Comparison of ENCODE assay signal across 1 cellular context in the genomic region with DNA sequence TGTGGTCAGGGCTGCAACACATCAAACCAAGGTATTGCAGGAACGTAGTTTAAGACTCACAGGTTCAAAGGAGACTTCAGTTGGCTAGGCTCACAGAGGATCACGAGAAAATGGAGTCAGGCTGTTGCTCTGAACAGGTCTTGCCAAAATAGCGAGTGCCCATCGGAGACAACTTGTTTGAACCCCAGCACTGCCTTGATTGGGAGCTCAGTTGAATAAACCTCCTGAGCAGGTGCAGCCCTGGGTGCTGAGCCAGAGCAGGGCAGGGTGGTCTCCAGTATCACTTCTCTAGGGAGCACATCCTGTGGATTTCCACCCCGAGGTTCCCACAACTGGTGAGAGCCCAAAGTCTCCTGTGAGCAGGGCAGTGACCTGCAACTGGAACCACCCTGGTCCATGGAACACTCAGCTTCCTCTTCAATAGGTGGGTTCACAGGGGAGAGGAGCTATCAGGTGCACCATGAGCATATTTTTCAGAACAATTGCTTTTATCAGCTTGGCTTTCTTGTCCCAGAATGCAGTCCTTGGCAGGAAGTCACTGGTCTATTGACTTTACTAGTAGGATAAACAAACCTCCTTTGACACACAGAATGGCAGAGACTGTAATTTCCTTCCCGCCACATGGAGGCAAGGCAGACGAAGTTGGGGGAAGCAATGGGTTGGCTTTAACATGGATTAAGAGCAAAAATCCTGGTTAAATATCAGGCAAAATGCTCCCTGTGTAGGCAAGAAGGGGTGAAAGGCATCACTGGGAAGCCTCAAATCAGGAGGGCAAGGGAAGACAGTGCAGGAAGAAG.
TF ChIP-seq lines count a peak whose summit lies in the region.

No MANE protein-coding gene starts in this region.

TF ChIP-seq in HepG2, 621 proteins besides CTCF, POLR2A, EP300 and RAD21 (continued from another document and continues in another):
- no peak for TF ChIP-seq KIAA2018 (CRISPR knock-in tag; IDR thresholded peaks at IDR 0.05; ENCODE audit: borderline replicate concordance)
- TF ChIP-seq, protein P1, sequence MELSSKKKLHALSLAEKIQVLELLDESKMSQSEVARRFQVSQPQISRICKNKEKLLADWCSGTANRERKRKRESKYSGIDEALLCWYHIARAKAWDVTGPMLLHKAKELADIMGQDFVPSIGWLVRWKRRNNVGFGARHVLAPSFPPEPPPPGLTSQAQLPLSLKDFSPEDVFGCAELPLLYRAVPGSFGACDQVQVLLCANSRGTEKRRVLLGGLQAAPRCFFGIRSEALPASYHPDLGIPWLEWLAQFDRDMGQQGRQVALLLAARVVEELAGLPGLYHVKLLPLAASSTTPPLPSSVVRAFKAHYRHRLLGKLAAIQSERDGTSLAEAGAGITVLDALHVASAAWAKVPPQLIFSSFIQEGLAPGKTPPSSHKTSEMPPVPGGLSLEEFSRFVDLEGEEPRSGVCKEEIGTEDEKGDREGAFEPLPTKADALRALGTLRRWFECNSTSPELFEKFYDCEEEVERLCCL (CRISPR knock-in tag; IDR thresholded peaks at IDR 0.05; ENCODE audit: borderline replicate concordance): no peak
- TF ChIP-seq ZNF616 (CRISPR knock-in tag; IDR thresholded peaks at IDR 0.05; ENCODE audit: low read depth): no peak
- TF ChIP-seq, protein P2, sequence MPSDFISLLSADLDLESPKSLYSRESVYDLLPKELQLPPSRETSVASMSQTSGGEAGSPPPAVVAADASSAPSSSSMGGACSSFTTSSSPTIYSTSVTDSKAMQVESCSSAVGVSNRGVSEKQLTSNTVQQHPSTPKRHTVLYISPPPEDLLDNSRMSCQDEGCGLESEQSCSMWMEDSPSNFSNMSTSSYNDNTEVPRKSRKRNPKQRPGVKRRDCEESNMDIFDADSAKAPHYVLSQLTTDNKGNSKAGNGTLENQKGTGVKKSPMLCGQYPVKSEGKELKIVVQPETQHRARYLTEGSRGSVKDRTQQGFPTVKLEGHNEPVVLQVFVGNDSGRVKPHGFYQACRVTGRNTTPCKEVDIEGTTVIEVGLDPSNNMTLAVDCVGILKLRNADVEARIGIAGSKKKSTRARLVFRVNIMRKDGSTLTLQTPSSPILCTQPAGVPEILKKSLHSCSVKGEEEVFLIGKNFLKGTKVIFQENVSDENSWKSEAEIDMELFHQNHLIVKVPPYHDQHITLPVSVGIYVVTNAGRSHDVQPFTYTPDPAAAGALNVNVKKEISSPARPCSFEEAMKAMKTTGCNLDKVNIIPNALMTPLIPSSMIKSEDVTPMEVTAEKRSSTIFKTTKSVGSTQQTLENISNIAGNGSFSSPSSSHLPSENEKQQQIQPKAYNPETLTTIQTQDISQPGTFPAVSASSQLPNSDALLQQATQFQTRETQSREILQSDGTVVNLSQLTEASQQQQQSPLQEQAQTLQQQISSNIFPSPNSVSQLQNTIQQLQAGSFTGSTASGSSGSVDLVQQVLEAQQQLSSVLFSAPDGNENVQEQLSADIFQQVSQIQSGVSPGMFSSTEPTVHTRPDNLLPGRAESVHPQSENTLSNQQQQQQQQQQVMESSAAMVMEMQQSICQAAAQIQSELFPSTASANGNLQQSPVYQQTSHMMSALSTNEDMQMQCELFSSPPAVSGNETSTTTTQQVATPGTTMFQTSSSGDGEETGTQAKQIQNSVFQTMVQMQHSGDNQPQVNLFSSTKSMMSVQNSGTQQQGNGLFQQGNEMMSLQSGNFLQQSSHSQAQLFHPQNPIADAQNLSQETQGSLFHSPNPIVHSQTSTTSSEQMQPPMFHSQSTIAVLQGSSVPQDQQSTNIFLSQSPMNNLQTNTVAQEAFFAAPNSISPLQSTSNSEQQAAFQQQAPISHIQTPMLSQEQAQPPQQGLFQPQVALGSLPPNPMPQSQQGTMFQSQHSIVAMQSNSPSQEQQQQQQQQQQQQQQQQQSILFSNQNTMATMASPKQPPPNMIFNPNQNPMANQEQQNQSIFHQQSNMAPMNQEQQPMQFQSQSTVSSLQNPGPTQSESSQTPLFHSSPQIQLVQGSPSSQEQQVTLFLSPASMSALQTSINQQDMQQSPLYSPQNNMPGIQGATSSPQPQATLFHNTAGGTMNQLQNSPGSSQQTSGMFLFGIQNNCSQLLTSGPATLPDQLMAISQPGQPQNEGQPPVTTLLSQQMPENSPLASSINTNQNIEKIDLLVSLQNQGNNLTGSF (CRISPR knock-in tag; IDR thresholded peaks at IDR 0.05): no peak
- 0 out of 2 replicates have a peak, but pooled peaks have one; percentile 44 for TF ChIP-seq ATF1 (CRISPR knock-in tag; IDR thresholded peaks at IDR 0.05)
- no peak for TF ChIP-seq LRRFIP1 (CRISPR knock-in tag; conservative IDR thresholded peaks at IDR 0.05)
- peak; percentile 43; the same call in 1 of the 2 replicates for TF ChIP-seq THRA (CRISPR knock-in tag; IDR thresholded peaks at IDR 0.05; ENCODE audit: borderline replicate concordance)
- no peak for TF ChIP-seq ZNF570 (CRISPR knock-in tag; IDR thresholded peaks at IDR 0.05; ENCODE audit: borderline replicate concordance)
- no peak for TF ChIP-seq SIX1 (CRISPR knock-in tag; IDR thresholded peaks at IDR 0.05; ENCODE audit: borderline replicate concordance)
- TF ChIP-seq, protein P3, sequence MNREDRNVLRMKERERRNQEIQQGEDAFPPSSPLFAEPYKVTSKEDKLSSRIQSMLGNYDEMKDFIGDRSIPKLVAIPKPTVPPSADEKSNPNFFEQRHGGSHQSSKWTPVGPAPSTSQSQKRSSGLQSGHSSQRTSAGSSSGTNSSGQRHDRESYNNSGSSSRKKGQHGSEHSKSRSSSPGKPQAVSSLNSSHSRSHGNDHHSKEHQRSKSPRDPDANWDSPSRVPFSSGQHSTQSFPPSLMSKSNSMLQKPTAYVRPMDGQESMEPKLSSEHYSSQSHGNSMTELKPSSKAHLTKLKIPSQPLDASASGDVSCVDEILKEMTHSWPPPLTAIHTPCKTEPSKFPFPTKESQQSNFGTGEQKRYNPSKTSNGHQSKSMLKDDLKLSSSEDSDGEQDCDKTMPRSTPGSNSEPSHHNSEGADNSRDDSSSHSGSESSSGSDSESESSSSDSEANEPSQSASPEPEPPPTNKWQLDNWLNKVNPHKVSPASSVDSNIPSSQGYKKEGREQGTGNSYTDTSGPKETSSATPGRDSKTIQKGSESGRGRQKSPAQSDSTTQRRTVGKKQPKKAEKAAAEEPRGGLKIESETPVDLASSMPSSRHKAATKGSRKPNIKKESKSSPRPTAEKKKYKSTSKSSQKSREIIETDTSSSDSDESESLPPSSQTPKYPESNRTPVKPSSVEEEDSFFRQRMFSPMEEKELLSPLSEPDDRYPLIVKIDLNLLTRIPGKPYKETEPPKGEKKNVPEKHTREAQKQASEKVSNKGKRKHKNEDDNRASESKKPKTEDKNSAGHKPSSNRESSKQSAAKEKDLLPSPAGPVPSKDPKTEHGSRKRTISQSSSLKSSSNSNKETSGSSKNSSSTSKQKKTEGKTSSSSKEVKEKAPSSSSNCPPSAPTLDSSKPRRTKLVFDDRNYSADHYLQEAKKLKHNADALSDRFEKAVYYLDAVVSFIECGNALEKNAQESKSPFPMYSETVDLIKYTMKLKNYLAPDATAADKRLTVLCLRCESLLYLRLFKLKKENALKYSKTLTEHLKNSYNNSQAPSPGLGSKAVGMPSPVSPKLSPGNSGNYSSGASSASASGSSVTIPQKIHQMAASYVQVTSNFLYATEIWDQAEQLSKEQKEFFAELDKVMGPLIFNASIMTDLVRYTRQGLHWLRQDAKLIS (CRISPR knock-in tag; IDR thresholded peaks at IDR 0.05): no peak
- TF ChIP-seq DMAP1 (CRISPR knock-in tag; IDR thresholded peaks at IDR 0.05): no peak
- peak; percentile 54; the same call in 1 of the 2 replicates for TF ChIP-seq NFATC3 (CRISPR knock-in tag; IDR thresholded peaks at IDR 0.05)
- TF ChIP-seq ZNF549 (CRISPR knock-in tag; IDR thresholded peaks at IDR 0.05): no peak
- no peak for TF ChIP-seq ZNF749 (CRISPR knock-in tag; IDR thresholded peaks at IDR 0.05; ENCODE audit: borderline replicate concordance)
- TF ChIP-seq POLR2AphosphoS5 (IDR thresholded peaks at IDR 0.05; ENCODE audit: low read depth, low read length): no peak
- no peak for TF ChIP-seq AGO2 (optimal IDR thresholded peaks at IDR 0.05; ENCODE audit: low read depth, low read length)
- TF ChIP-seq ZNF382 (CRISPR knock-in tag; IDR thresholded peaks at IDR 0.05; ENCODE audit: borderline replicate concordance): no peak
- TF ChIP-seq, protein P4, sequence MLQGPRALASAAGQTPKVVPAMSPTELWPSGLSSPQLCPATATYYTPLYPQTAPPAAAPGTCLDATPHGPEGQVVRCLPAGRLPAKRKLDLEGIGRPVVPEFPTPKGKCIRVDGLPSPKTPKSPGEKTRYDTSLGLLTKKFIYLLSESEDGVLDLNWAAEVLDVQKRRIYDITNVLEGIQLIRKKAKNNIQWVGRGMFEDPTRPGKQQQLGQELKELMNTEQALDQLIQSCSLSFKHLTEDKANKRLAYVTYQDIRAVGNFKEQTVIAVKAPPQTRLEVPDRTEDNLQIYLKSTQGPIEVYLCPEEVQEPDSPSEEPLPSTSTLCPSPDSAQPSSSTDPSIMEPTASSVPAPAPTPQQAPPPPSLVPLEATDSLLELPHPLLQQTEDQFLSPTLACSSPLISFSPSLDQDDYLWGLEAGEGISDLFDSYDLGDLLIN (CRISPR knock-in tag; IDR thresholded peaks at IDR 0.05; ENCODE audit: borderline replicate concordance): no peak
- no peak for TF ChIP-seq ZNF619 (CRISPR knock-in tag; IDR thresholded peaks at IDR 0.05)
- 0 out of 2 replicates have a peak, but pooled peaks have one; percentile 21 for TF ChIP-seq HDAC1 (CRISPR knock-in tag; IDR thresholded peaks at IDR 0.05)
- no peak for TF ChIP-seq XBP1 (CRISPR knock-in tag; IDR thresholded peaks at IDR 0.05)
- no peak for TF ChIP-seq EED (CRISPR knock-in tag; IDR thresholded peaks at IDR 0.05)
- TF ChIP-seq TBP (CRISPR knock-in tag; IDR thresholded peaks at IDR 0.05): no peak
- no peak for TF ChIP-seq SOX6 (IDR thresholded peaks at IDR 0.05)
- TF ChIP-seq SOX6 (CRISPR knock-in tag; IDR thresholded peaks at IDR 0.05): peak; percentile 94
- no peak for TF ChIP-seq ZNF850 (CRISPR knock-in tag; conservative IDR thresholded peaks at IDR 0.05)
